In genomic region chr7:8239702-8240362, GRCh38 we compare ENCODE assay signal across 1 cellular context.
TF ChIP-seq lines count a peak whose summit lies in the region.
"Not testable (repeated sequence)": the region's sequence is repeated elsewhere in the genome, so short reads cannot be mapped to it uniquely, and the experiment has no call there.

No MANE protein-coding gene starts in this region.

TF ChIP-seq in HepG2, 621 proteins besides CTCF, POLR2A, EP300 and RAD21 (continued from another document):
- TF ChIP-seq, protein P1, sequence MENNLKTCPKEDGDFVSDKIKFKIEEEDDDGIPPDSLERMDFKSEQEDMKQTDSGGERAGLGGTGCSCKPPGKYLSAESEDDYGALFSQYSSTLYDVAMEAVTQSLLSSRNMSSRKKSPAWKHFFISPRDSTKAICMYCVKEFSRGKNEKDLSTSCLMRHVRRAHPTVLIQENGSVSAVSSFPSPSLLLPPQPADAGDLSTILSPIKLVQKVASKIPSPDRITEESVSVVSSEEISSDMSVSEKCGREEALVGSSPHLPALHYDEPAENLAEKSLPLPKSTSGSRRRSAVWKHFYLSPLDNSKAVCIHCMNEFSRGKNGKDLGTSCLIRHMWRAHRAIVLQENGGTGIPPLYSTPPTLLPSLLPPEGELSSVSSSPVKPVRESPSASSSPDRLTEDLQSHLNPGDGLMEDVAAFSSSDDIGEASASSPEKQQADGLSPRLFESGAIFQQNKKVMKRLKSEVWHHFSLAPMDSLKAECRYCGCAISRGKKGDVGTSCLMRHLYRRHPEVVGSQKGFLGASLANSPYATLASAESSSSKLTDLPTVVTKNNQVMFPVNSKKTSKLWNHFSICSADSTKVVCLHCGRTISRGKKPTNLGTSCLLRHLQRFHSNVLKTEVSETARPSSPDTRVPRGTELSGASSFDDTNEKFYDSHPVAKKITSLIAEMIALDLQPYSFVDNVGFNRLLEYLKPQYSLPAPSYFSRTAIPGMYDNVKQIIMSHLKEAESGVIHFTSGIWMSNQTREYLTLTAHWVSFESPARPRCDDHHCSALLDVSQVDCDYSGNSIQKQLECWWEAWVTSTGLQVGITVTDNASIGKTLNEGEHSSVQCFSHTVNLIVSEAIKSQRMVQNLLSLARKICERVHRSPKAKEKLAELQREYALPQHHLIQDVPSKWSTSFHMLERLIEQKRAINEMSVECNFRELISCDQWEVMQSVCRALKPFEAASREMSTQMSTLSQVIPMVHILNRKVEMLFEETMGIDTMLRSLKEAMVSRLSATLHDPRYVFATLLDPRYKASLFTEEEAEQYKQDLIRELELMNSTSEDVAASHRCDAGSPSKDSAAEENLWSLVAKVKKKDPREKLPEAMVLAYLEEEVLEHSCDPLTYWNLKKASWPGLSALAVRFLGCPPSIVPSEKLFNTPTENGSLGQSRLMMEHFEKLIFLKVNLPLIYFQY (CRISPR knock-in tag; IDR thresholded peaks at IDR 0.05; ENCODE audit: borderline replicate concordance): peak; percentile 70; the same call in 1 of the 2 replicates
- TF ChIP-seq SALL1 (CRISPR knock-in tag; IDR thresholded peaks at IDR 0.05) (peak; percentile 53; the same call in 1 of the 2 replicates), SAP130 (CRISPR knock-in tag; IDR thresholded peaks at IDR 0.05; ENCODE audit: low read depth) (0 out of 2 replicates have a peak, but pooled peaks have one; percentile 20), SOX6 (CRISPR knock-in tag; IDR thresholded peaks at IDR 0.05) (peak; percentile 24; the same call in 1 of the 2 replicates), HOXA3 (CRISPR knock-in tag; IDR thresholded peaks at IDR 0.05) (0 out of 2 replicates have a peak, but pooled peaks have one; percentile 17), FOXA1 (CRISPR knock-in tag; IDR thresholded peaks at IDR 0.05) (peak; percentile 83), FOXA3 (CRISPR knock-in tag; IDR thresholded peaks at IDR 0.05) (peak; percentile 63), ZNF441 (CRISPR knock-in tag; IDR thresholded peaks at IDR 0.05; ENCODE audit: borderline replicate concordance) (peak; percentile 37; the same call in 1 of the 2 replicates), ZNF121 (CRISPR knock-in tag; IDR thresholded peaks at IDR 0.05) (0 out of 2 replicates have a peak, but pooled peaks have one; percentile 47), ZNF7 (CRISPR knock-in tag; IDR thresholded peaks at IDR 0.05) (peak; percentile 82), TEAD3 (CRISPR knock-in tag; optimal IDR thresholded peaks at IDR 0.05; ENCODE audit: borderline replicate concordance) (peak; percentile 80)
- TF ChIP-seq, protein P2, sequence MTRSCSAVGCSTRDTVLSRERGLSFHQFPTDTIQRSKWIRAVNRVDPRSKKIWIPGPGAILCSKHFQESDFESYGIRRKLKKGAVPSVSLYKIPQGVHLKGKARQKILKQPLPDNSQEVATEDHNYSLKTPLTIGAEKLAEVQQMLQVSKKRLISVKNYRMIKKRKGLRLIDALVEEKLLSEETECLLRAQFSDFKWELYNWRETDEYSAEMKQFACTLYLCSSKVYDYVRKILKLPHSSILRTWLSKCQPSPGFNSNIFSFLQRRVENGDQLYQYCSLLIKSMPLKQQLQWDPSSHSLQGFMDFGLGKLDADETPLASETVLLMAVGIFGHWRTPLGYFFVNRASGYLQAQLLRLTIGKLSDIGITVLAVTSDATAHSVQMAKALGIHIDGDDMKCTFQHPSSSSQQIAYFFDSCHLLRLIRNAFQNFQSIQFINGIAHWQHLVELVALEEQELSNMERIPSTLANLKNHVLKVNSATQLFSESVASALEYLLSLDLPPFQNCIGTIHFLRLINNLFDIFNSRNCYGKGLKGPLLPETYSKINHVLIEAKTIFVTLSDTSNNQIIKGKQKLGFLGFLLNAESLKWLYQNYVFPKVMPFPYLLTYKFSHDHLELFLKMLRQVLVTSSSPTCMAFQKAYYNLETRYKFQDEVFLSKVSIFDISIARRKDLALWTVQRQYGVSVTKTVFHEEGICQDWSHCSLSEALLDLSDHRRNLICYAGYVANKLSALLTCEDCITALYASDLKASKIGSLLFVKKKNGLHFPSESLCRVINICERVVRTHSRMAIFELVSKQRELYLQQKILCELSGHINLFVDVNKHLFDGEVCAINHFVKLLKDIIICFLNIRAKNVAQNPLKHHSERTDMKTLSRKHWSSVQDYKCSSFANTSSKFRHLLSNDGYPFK (CRISPR knock-in tag; IDR thresholded peaks at IDR 0.05; ENCODE audit: borderline replicate concordance): 0 out of 2 replicates have a peak, but pooled peaks have one; percentile 38
- TF ChIP-seq SOX6, FOXA1 (IDR thresholded peaks at IDR 0.05): not testable (repeated sequence)
- TF ChIP-seq, protein P3, sequence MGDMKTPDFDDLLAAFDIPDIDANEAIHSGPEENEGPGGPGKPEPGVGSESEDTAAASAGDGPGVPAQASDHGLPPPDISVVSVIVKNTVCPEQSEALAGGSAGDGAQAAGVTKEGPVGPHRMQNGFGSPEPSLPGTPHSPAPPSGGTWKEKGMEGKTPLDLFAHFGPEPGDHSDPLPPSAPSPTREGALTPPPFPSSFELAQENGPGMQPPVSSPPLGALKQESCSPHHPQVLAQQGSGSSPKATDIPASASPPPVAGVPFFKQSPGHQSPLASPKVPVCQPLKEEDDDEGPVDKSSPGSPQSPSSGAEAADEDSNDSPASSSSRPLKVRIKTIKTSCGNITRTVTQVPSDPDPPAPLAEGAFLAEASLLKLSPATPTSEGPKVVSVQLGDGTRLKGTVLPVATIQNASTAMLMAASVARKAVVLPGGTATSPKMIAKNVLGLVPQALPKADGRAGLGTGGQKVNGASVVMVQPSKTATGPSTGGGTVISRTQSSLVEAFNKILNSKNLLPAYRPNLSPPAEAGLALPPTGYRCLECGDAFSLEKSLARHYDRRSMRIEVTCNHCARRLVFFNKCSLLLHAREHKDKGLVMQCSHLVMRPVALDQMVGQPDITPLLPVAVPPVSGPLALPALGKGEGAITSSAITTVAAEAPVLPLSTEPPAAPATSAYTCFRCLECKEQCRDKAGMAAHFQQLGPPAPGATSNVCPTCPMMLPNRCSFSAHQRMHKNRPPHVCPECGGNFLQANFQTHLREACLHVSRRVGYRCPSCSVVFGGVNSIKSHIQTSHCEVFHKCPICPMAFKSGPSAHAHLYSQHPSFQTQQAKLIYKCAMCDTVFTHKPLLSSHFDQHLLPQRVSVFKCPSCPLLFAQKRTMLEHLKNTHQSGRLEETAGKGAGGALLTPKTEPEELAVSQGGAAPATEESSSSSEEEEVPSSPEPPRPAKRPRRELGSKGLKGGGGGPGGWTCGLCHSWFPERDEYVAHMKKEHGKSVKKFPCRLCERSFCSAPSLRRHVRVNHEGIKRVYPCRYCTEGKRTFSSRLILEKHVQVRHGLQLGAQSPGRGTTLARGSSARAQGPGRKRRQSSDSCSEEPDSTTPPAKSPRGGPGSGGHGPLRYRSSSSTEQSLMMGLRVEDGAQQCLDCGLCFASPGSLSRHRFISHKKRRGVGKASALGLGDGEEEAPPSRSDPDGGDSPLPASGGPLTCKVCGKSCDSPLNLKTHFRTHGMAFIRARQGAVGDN (CRISPR knock-in tag; IDR thresholded peaks at IDR 0.05): 0 out of 2 replicates have a peak, but pooled peaks have one; percentile 12
- TF ChIP-seq, protein P4, sequence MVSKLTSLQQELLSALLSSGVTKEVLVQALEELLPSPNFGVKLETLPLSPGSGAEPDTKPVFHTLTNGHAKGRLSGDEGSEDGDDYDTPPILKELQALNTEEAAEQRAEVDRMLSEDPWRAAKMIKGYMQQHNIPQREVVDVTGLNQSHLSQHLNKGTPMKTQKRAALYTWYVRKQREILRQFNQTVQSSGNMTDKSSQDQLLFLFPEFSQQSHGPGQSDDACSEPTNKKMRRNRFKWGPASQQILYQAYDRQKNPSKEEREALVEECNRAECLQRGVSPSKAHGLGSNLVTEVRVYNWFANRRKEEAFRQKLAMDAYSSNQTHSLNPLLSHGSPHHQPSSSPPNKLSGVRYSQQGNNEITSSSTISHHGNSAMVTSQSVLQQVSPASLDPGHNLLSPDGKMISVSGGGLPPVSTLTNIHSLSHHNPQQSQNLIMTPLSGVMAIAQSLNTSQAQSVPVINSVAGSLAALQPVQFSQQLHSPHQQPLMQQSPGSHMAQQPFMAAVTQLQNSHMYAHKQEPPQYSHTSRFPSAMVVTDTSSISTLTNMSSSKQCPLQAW (CRISPR knock-in tag; IDR thresholded peaks at IDR 0.05): 0 out of 2 replicates have a peak, but pooled peaks have one; percentile 10
- TF ChIP-seq, protein P5, sequence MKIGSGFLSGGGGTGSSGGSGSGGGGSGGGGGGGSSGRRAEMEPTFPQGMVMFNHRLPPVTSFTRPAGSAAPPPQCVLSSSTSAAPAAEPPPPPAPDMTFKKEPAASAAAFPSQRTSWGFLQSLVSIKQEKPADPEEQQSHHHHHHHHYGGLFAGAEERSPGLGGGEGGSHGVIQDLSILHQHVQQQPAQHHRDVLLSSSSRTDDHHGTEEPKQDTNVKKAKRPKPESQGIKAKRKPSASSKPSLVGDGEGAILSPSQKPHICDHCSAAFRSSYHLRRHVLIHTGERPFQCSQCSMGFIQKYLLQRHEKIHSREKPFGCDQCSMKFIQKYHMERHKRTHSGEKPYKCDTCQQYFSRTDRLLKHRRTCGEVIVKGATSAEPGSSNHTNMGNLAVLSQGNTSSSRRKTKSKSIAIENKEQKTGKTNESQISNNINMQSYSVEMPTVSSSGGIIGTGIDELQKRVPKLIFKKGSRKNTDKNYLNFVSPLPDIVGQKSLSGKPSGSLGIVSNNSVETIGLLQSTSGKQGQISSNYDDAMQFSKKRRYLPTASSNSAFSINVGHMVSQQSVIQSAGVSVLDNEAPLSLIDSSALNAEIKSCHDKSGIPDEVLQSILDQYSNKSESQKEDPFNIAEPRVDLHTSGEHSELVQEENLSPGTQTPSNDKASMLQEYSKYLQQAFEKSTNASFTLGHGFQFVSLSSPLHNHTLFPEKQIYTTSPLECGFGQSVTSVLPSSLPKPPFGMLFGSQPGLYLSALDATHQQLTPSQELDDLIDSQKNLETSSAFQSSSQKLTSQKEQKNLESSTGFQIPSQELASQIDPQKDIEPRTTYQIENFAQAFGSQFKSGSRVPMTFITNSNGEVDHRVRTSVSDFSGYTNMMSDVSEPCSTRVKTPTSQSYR (CRISPR knock-in tag; IDR thresholded peaks at IDR 0.05; ENCODE audit: borderline replicate concordance): peak; percentile 77; the same call in 1 of the 2 replicates
